In genomic region chr3:56122911-56123310, GRCh38 we compare ENCODE assay signal across 2 cellular contexts.
TF ChIP-seq lines count a peak whose summit lies in the region.

No MANE protein-coding gene starts in this region.

TF ChIP-seq in GM23338, 12 proteins besides CTCF, POLR2A, EP300 and RAD21:
- TF ChIP-seq NANOG (IDR thresholded peaks at IDR 0.05; ENCODE audit: borderline replicate concordance): no peak
- TF ChIP-seq ZNF114 (CRISPR knock-in tag; IDR thresholded peaks at IDR 0.05): no peak
- TF ChIP-seq ZNF462 (CRISPR knock-in tag; IDR thresholded peaks at IDR 0.05): no peak
- TF ChIP-seq ETS1 (IDR thresholded peaks at IDR 0.05): no peak
- TF ChIP-seq EZH2 (IDR thresholded peaks at IDR 0.05; ENCODE audit: low read depth, unreplicated experiment): no peak
- TF ChIP-seq EZH2phosphoT487 (IDR thresholded peaks at IDR 0.05; ENCODE audit: unreplicated experiment): no peak
- no peak for TF ChIP-seq CREB1 (CRISPR knock-in tag; IDR thresholded peaks at IDR 0.05; ENCODE audit: low read depth)
- TF ChIP-seq POLR2AphosphoS5 (IDR thresholded peaks at IDR 0.05; ENCODE audit: low read depth): no peak
- TF ChIP-seq JUNB (IDR thresholded peaks at IDR 0.05; ENCODE audit: unreplicated experiment): no peak
- no peak for TF ChIP-seq ZNF331 (CRISPR knock-in tag; IDR thresholded peaks at IDR 0.05; ENCODE audit: low read depth)
- no peak for TF ChIP-seq STAT1 (IDR thresholded peaks at IDR 0.05; ENCODE audit: unreplicated experiment)
- TF ChIP-seq REST (IDR thresholded peaks at IDR 0.05; ENCODE audit: unreplicated experiment): no peak

TF ChIP-seq in H1, 55 proteins besides CTCF, POLR2A, EP300 and RAD21:
- TF ChIP-seq POLR2AphosphoS5 (IDR thresholded peaks at IDR 0.05; ENCODE audit: low read depth, low read length) (no peak), JUN (IDR thresholded peaks at IDR 0.05; ENCODE audit: low read depth, low read length) (no peak)
